ENCODE assay signal across 16 cellular contexts in genomic region chr13:33180009-33180804, GRCh38.
DNase-seq lines count a peak whose midpoint lies in the region; ATAC-seq, FAIRE-seq and TF ChIP-seq lines count a peak whose summit lies in the region.
"Had no signal": no experiment of that assay in that cellular context is flagged by ENCODE, and none has a peak within 500 bp of the region (broad histone marks: within the 10 kb centered on the region; RNA-seq: fewer than 3 reads in every experiment).

No MANE protein-coding gene starts in this region.

- peak; percentile 70 for ATAC-seq in left lobe of liver
- no peak for ATAC-seq in natural killer cell treated with Interleukin-12 subunit alpha and Interleukin-12 subunit beta and Interleukin-15 and Interleukin-18, amount 100 ng/mL, for 72 hours

- H3K36me3 Mint-ChIP-seq in natural killer cell treated with Interleukin-12 subunit alpha and Interleukin-12 subunit beta and Interleukin-15 and Interleukin-18, amount 100 ng/mL, for 72 hours, result no peaks in the 10 kb centered on the region
- H3K36me3 Mint-ChIP-seq: activated naive CD4-positive, alpha-beta T cell treated with anti-CD3 and anti-CD28 coated beads, Interleukin-2, amount 50 U/mL, for 24 hours; memory B cell; neural progenitor cell had no signal

- H3K4me1 ChIP-seq in left ventricle myocardium inferior, result peaks cover 87% of the 10 kb centered on the region
- H3K4me1 ChIP-seq: neural progenitor cell had no signal

- no peak overlapping the region for H3K27ac Mint-ChIP-seq in natural killer cell treated with Interleukin-12 subunit alpha and Interleukin-12 subunit beta and Interleukin-15 and Interleukin-18, amount 100 ng/mL, for 72 hours
- H3K27ac Mint-ChIP-seq: activated naive CD4-positive, alpha-beta T cell treated with anti-CD3 and anti-CD28 coated beads, Interleukin-2, amount 50 U/mL, for 24 hours; memory B cell; neural progenitor cell had no signal

- intact Hi-C loops in left ventricle myocardium inferior (cut with micrococcal nuclease) (no loop called here), cardiac septum (cut with DNase I) (no loop called here)

- DNase-seq in left ventricle myocardium inferior (no peak), cardiac septum (ENCODE audit: low spot score) (no peak), left lobe of liver (ENCODE audit: low spot score) (no peak), anterior cingulate cortex (lab: John Stamatoyannopoulos, UW) (no peak), hypothalamus (lab: John Stamatoyannopoulos, UW) (no peak)
- DNase-seq in natural killer cell treated with Interleukin-12 subunit alpha and Interleukin-12 subunit beta and Interleukin-15 and Interleukin-18, amount 100 ng/mL, for 72 hours (ENCODE audit: low spot score), result no peak
- DNase-seq in activated CD4-positive, alpha-beta T cell treated with anti-CD3 and anti-CD28 coated beads for 4 hours, result no peak
- DNase-seq: activated CD4-positive, alpha-beta T cell treated with anti-CD3 and anti-CD28 coated beads, Interleukin-2, amount 50 U/mL, for 4 hours; Caco-2; Kasumi-1; NCI-H526 treated with DMSO at 0.1 percent for 48 hours; stomach had no signal

- no peaks in the 10 kb centered on the region for H3K9me3 ChIP-seq in left ventricle myocardium inferior (replicated peaks)
- H3K9me3 ChIP-seq: Caco-2, stomach had no signal

- H3K27ac ChIP-seq in left ventricle myocardium inferior (replicated peaks), result peak overlapping the region; percentile 19
- H3K27ac ChIP-seq: neural progenitor cell, stomach had no signal

- H3K36me3 ChIP-seq in left ventricle myocardium inferior, result peaks cover 5% of the 10 kb centered on the region
- H3K36me3 ChIP-seq: neural progenitor cell, stomach had no signal

- TF ChIP-seq CTCF in left ventricle myocardium inferior (IDR thresholded peaks at IDR 0.05; ENCODE audit: borderline replicate concordance), result no peak

- no peaks in the 10 kb centered on the region for H3K9me3 Mint-ChIP-seq in natural killer cell treated with Interleukin-12 subunit alpha and Interleukin-12 subunit beta and Interleukin-15 and Interleukin-18, amount 100 ng/mL, for 72 hours
- H3K9me3 Mint-ChIP-seq: memory B cell, neural progenitor cell had no signal

- H3K27me3 Mint-ChIP-seq in natural killer cell treated with Interleukin-12 subunit alpha and Interleukin-12 subunit beta and Interleukin-15 and Interleukin-18, amount 100 ng/mL, for 72 hours, result peaks cover 8 to 9% of the 10 kb centered on the region in 2 donors

- no peaks in the 10 kb centered on the region for H3K4me1 Mint-ChIP-seq in natural killer cell treated with Interleukin-12 subunit alpha and Interleukin-12 subunit beta and Interleukin-15 and Interleukin-18, amount 100 ng/mL, for 72 hours (ENCODE audit: low read depth in 2 of 2)
- H3K4me1 Mint-ChIP-seq: activated naive CD4-positive, alpha-beta T cell treated with anti-CD3 and anti-CD28 coated beads, Interleukin-2, amount 50 U/mL, for 24 hours; memory B cell had no signal

- peak; percentile 87 for FAIRE-seq in endometrium (lab: Jason Lieb, UNC)

- H3K4me3 Mint-ChIP-seq in natural killer cell treated with Interleukin-12 subunit alpha and Interleukin-12 subunit beta and Interleukin-15 and Interleukin-18, amount 100 ng/mL, for 72 hours, result no peak overlapping the region
- H3K4me3 Mint-ChIP-seq: activated naive CD4-positive, alpha-beta T cell treated with anti-CD3 and anti-CD28 coated beads, Interleukin-2, amount 50 U/mL, for 24 hours; memory B cell; neural progenitor cell had no signal

- H3K4me3 ChIP-seq in left ventricle myocardium inferior, result no peak overlapping the region
- H3K4me3 ChIP-seq: neural progenitor cell, stomach had no signal

- H3K27me3 ChIP-seq in left ventricle myocardium inferior (ENCODE audit: low read depth), result no peaks in the 10 kb centered on the region
- H3K27me3 ChIP-seq: stomach had no signal
